In genomic region chr10:70967591-70968588, GRCh38 we compare ENCODE assay signal across 12 cellular contexts.
DNase-seq lines count a peak whose midpoint lies in the region; ATAC-seq, FAIRE-seq and TF ChIP-seq lines count a peak whose summit lies in the region.
"Had no signal": no experiment of that assay in that cellular context is flagged by ENCODE, and none has a peak within 500 bp of the region (broad histone marks: within the 10 kb centered on the region; RNA-seq: fewer than 3 reads in every experiment).

No MANE protein-coding gene starts in this region.

- no peak overlapping the region for H2AFZ ChIP-seq in hepatocyte

- H3K36me3 Mint-ChIP-seq in chondrocyte (ENCODE audit: low read depth) = peaks cover 3% of the 10 kb centered on the region

- WGBS in pancreas, 2 donors = 61 to 64% methylated on average over 15 of the region's 15 CpGs
- WGBS in hepatocyte (ENCODE audit: low lambda C conversion rate, missing lambda C conversion rate) = 57% methylated on average over 15 of the region's 15 CpGs

- no peak overlapping the region for H3K4me2 ChIP-seq in hepatocyte

- H3K27me3 Mint-ChIP-seq in chondrocyte (ENCODE audit: low read depth) = peaks cover 49% of the 10 kb centered on the region

- H3K4me1 Mint-ChIP-seq in chondrocyte (ENCODE audit: low read depth) = no peaks in the 10 kb centered on the region

- H3K27me3 ChIP-seq in pancreas = no peaks in the 10 kb centered on the region
- H3K27me3 ChIP-seq in hepatocyte = no peaks in the 10 kb centered on the region

- POLR2A ChIA-PET in RWPE1 (lab: Yijun Ruan, JAX; ENCODE audit: low non-redundant PET) = no interaction called here

- no peak for ATAC-seq in pancreas
- no peak for ATAC-seq in GM21447 (IDR thresholded peaks at IDR 0.05; ENCODE audit: unreplicated experiment)

- H3K79me2 ChIP-seq in hepatocyte = no peaks in the 10 kb centered on the region

- no peaks in the 10 kb centered on the region for H4K20me1 ChIP-seq in hepatocyte (ENCODE audit: insufficient read depth, poor library complexity, severe bottlenecking)

- no peak overlapping the region for H3K4me3 Mint-ChIP-seq in chondrocyte (ENCODE audit: unreplicated experiment)

- H3K9me2 ChIP-seq in hepatocyte (replicated peaks; ENCODE audit: insufficient read depth) = no peaks in the 10 kb centered on the region

- H3K27ac ChIP-seq in pancreas (no peak overlapping the region), RWPE1 (no peak overlapping the region), hepatocyte (no peak overlapping the region)
- H3K27ac ChIP-seq: epithelial cell of prostate, suprapubic skin had no signal

- DNase-seq in Caki2 (ENCODE audit: low read depth) (peak; percentile 23), GM19240 (ENCODE audit: insufficient read length, low spot score) (peak; percentile 38), HT-29 (ENCODE audit: low spot score) (peak; percentile 3), chondrocyte (ENCODE audit: low spot score) (peak; percentile 60), pancreas (no peak), RWPE1 (ENCODE audit: low spot score) (no peak), hepatocyte (ENCODE audit: low spot score) (no peak)
- DNase-seq: activated naive CD4-positive, alpha-beta T cell treated with anti-CD3 and anti-CD28 coated beads, Interleukin-2, amount 50 U/mL, for 16 hours had no signal

- H3K4me1 ChIP-seq in pancreas (no peaks in the 10 kb centered on the region), hepatocyte (ENCODE audit: insufficient read depth) (no peaks in the 10 kb centered on the region)
- H3K4me1 ChIP-seq: suprapubic skin had no signal

- intact Hi-C loops in pancreas (cut with DNase I) = no loop called here

- FAIRE-seq in pancreas (lab: Jason Lieb, UNC) = no peak

- peaks cover 18% of the 10 kb centered on the region for H3K9me3 Mint-ChIP-seq in chondrocyte (ENCODE audit: low read depth)

- H3K27ac Mint-ChIP-seq in chondrocyte (ENCODE audit: unreplicated experiment) = no peak overlapping the region

- H3K9me3 ChIP-seq in pancreas (peaks cover 0 to 5% (median 0%) of the 10 kb centered on the region in 4 donors), hepatocyte (ENCODE audit: low read depth) (no peaks in the 10 kb centered on the region)
- H3K9me3 ChIP-seq: suprapubic skin had no signal

- H3K36me3 ChIP-seq in pancreas (no peaks in the 10 kb centered on the region), hepatocyte (replicated peaks; ENCODE audit: insufficient read depth, low read depth) (no peaks in the 10 kb centered on the region)
- H3K36me3 ChIP-seq: suprapubic skin had no signal

- TF ChIP-seq CTCF in chondrocyte (IDR thresholded peaks at IDR 0.05) = no peak
- no peak for TF ChIP-seq CTCF in pancreas (IDR thresholded peaks at IDR 0.05)
- no peak for TF ChIP-seq CTCF in RWPE1 (conservative IDR thresholded peaks at IDR 0.05; ENCODE audit: low read depth)
- no peak for TF ChIP-seq CTCF in hepatocyte (IDR thresholded peaks at IDR 0.05; ENCODE audit: poor library complexity)

- in situ Hi-C loops in Caki2 (cut with HindIII; ENCODE audit: low pct_unique_long_range_greater_than_20kb, low sequenced_read_pairs) = no loop called here

- CTCF ChIA-PET in RWPE1 (lab: Yijun Ruan, JAX) = interaction anchor here (0.6 kb wide), 1 partner anchor 1616 kb away, joined by 3 read pairs; no protein-coding TSS in a partner anchor

- no peak overlapping the region for H3K4me3 ChIP-seq in pancreas
- H3K4me3 ChIP-seq in hepatocyte = no peak overlapping the region
- H3K4me3 ChIP-seq: lung, suprapubic skin had no signal

Comparison
In these comparisons a context has a peak if more than half of its experiments do, and no peak if none do; other contexts are left out.
1. DNase-seq: peak in Caki2 (single experiment), GM19240 (single experiment), HT-29 (single experiment) and chondrocyte (single experiment); none in pancreas (0 of 6), RWPE1 (single experiment) and hepatocyte (single experiment).